In the genomic region with DNA sequence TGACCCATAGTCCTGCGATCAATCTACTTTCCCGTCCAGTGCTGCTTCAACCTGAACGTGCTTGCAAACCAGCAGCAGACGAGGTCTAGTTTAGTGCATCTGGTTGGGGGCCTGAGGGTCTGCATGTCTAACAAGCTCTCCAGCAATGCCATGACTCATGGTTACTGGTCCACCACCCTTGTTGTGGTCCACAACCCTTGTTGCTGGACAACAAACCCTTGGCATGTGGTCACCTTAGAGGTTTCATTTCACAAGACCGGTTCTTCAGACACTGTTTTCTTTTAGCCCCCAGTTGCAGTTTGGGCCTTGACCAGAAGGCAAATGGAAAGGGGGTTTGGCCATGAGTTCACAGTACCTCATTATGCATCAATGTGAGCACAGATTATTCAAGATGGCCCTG, we compare ENCODE assay signal across 23 cellular contexts.
"Had no signal": no experiment of that assay in that cellular context is flagged by ENCODE, and none has a peak within 500 bp of the region (broad histone marks: within the 10 kb centered on the region; RNA-seq: fewer than 3 reads in every experiment).

No MANE protein-coding gene starts in this region.

- H3K9me3 ChIP-seq: colonic mucosa, psoas muscle, testis, tibial nerve had no signal

- H3K9me3 Mint-ChIP-seq: natural killer cell treated with Interleukin-12 subunit alpha and Interleukin-12 subunit beta and Interleukin-15 and Interleukin-18, amount 100 ng/mL, for 72 hours had no signal

- H2AFZ ChIP-seq: hepatocyte, parathyroid adenoma had no signal

- H3K27ac ChIP-seq: colonic mucosa, hepatocyte, parathyroid adenoma, psoas muscle, skin epidermis, testis, tibial nerve had no signal

- H3K79me2 ChIP-seq: hepatocyte, parathyroid adenoma had no signal

- H3K27me3 ChIP-seq: colonic mucosa, hepatocyte, testis, tibial nerve had no signal

- H3K9ac ChIP-seq: parathyroid adenoma had no signal

- H3K4me3 ChIP-seq: colonic mucosa, hepatocyte, lung, psoas muscle, skin epidermis, testis, tibial nerve had no signal

- ATAC-seq: left colon; left ventricle myocardium superior; natural killer cell treated with Interleukin-12 subunit alpha and Interleukin-12 subunit beta and Interleukin-15 and Interleukin-18, amount 100 ng/mL, for 72 hours; psoas muscle; sciatic nerve; stimulated activated naive B cell treated with anti-CD40 and anti-IgM and Interleukin-4, amounts not matched to agents 10 μg/mL and 1 μg/mL and 100 μg/mL, for 72 hours; stimulated activated naive CD8-positive, alpha-beta T cell treated with anti-CD3 and anti-CD28 coated beads, Interleukin-15, amount 100 ng/mL, for 72 hours had no signal

- H3K27ac Mint-ChIP-seq: endodermal cell; natural killer cell treated with Interleukin-12 subunit alpha and Interleukin-12 subunit beta and Interleukin-15 and Interleukin-18, amount 100 ng/mL, for 72 hours; stimulated activated naive B cell treated with anti-CD40 and anti-IgM and Interleukin-4, amounts not matched to agents 10 μg/mL and 1 μg/mL and 100 μg/mL, for 72 hours; stimulated activated naive CD8-positive, alpha-beta T cell treated with anti-CD3 and anti-CD28 coated beads, Interleukin-15, amount 100 ng/mL, for 72 hours had no signal

- DNase-seq: colonic mucosa; dermis blood vessel endothelial cell; endodermal cell; erythroblast; foreskin melanocyte; head of caudate nucleus; left colon; left ventricle myocardium superior; mesenchymal stem cell; midbrain; psoas muscle; stimulated activated CD4-positive, alpha-beta T cell treated with anti-CD3 and anti-CD28 coated beads, Interleukin-2, amount 100 ng/mL, for 24 hours; stimulated activated CD4-positive, alpha-beta T cell treated with anti-CD3 and anti-CD28 coated beads, Interleukin-4, amount 100 ng/mL, for 4 hours; stimulated activated naive B cell treated with anti-CD40 and anti-IgM and Interleukin-4, amounts not matched to agents 10 μg/mL and 1 μg/mL and 100 μg/mL, for 72 hours; stimulated activated naive CD8-positive, alpha-beta T cell treated with anti-CD3 and anti-CD28 coated beads, Interleukin-15, amount 100 ng/mL, for 72 hours; testis had no signal

- H3K4me3 Mint-ChIP-seq: endodermal cell; natural killer cell treated with Interleukin-12 subunit alpha and Interleukin-12 subunit beta and Interleukin-15 and Interleukin-18, amount 100 ng/mL, for 72 hours; stimulated activated naive B cell treated with anti-CD40 and anti-IgM and Interleukin-4, amounts not matched to agents 10 μg/mL and 1 μg/mL and 100 μg/mL, for 72 hours; stimulated activated naive CD8-positive, alpha-beta T cell treated with anti-CD3 and anti-CD28 coated beads, Interleukin-15, amount 100 ng/mL, for 72 hours had no signal

- H3K36me3 ChIP-seq: colonic mucosa, tibial nerve had no signal

- H3K4me2 ChIP-seq: hepatocyte had no signal

- H3K4me1 Mint-ChIP-seq: stimulated activated naive CD8-positive, alpha-beta T cell treated with anti-CD3 and anti-CD28 coated beads, Interleukin-15, amount 100 ng/mL, for 72 hours had no signal

- H3K4me1 ChIP-seq: colonic mucosa, parathyroid adenoma had no signal
